Comparison of ENCODE assay signal across 8 cellular contexts in genomic region chr6:82246802-82247633, GRCh38. TPM values are rescaled to one million over a fixed set of nuclear protein-coding genes. Genes with fewer than 3 reads are reported as not detected.
DNase-seq lines count a peak whose midpoint lies in the region; ATAC-seq and TF ChIP-seq lines count a peak whose summit lies in the region.

No MANE protein-coding gene starts in this region.

- peaks cover 37% of the 10 kb centered on the region for H3K36me3 Mint-ChIP-seq in CD4-positive, alpha-beta T cell (ENCODE audit: low read depth)
- peaks cover 11 to 31% of the 10 kb centered on the region in 2 donors for H3K36me3 Mint-ChIP-seq in activated naive CD4-positive, alpha-beta T cell treated with anti-CD3 and anti-CD28 coated beads, Interleukin-2, amount 50 U/mL, for 72 hours

- peak overlapping the region; percentile 96 for H3K4me3 Mint-ChIP-seq in CD4-positive, alpha-beta T cell

- peak; percentile 70 for ATAC-seq in CD4-positive, alpha-beta T cell (ENCODE audit: poor library complexity)
- peak; percentile 21 for ATAC-seq in GM18520 (IDR thresholded peaks at IDR 0.05; ENCODE audit: unreplicated experiment)
- ATAC-seq in HG03039 (IDR thresholded peaks at IDR 0.05; ENCODE audit: unreplicated experiment) = peak; percentile 36
- peak; percentile 22 to 68 for ATAC-seq in activated naive CD4-positive, alpha-beta T cell treated with anti-CD3 and anti-CD28 coated beads, Interleukin-2, amount 50 U/mL, for 72 hours

- intact Hi-C loops in CD4-positive, alpha-beta T cell (cut with DNase I, micrococcal nuclease) = loop anchor here (2.0 to 10.0 kb wide), 5 partner anchors 492 to 1980 kb away; partner anchors contain the start of genes CEP162 (in 1 of the 2), CYB5R4 (in 1 of the 2), DOP1A (in 1 of the 2) and PGM3 (in 1 of the 2)
- intact Hi-C loops in head of caudate nucleus (cut with DNase I) = no loop called here

- CTCF ChIA-PET in CD4-positive, alpha-beta T cell (lab: Charles Lee) = interaction anchor here (2.8 kb wide), 1 partner anchor 821 kb away, joined by 9 read pairs; the partner anchor contains the start of gene DOP1A

- H3K9me3 Mint-ChIP-seq in CD4-positive, alpha-beta T cell = no peaks in the 10 kb centered on the region
- no peaks in the 10 kb centered on the region for H3K9me3 Mint-ChIP-seq in activated naive CD4-positive, alpha-beta T cell treated with anti-CD3 and anti-CD28 coated beads, Interleukin-2, amount 50 U/mL, for 72 hours

- H3K4me1 Mint-ChIP-seq in CD4-positive, alpha-beta T cell (ENCODE audit: low read depth) = peaks cover 58% of the 10 kb centered on the region

- no peaks in the 10 kb centered on the region for H3K9me3 ChIP-seq in CD4-positive, alpha-beta T cell (ENCODE audit: control insufficient read depth, low read length)

- TF ChIP-seq CTCF in CD4-positive, alpha-beta T cell (IDR thresholded peaks at IDR 0.05) = no peak

- peak in 1 of 10 experiments; percentile 13 for DNase-seq in CD4-positive, alpha-beta T cell
- DNase-seq in NCI-H2171 treated with DMSO at 0.1 percent for 48 hours (lab: John Stamatoyannopoulos, UW) (peak; percentile 31), head of caudate nucleus (peak in 34 of 42 donors; percentile 21 to 81 (median 56)), nucleus accumbens (lab: John Stamatoyannopoulos, UW) (peak in 38 of 56 donors; percentile 7 to 84 (median 68)), 8988T (no peak)
- DNase-seq in activated naive CD4-positive, alpha-beta T cell treated with anti-CD3 and anti-CD28 coated beads, Interleukin-2, amount 50 U/mL, for 72 hours (ENCODE audit: low spot score in 2 of 2) = no peak

- H3K27ac ChIP-seq in CD4-positive, alpha-beta T cell (ENCODE audit: low read depth, low read length) = peak overlapping the region; percentile 59

- H3K27me3 ChIP-seq in CD4-positive, alpha-beta T cell (ENCODE audit: control insufficient read depth, insufficient read depth, low read length) = no peaks in the 10 kb centered on the region

- peak overlapping the region; percentile 98 for H3K27ac Mint-ChIP-seq in CD4-positive, alpha-beta T cell
- peak overlapping the region; percentile 95 to 97 for H3K27ac Mint-ChIP-seq in activated naive CD4-positive, alpha-beta T cell treated with anti-CD3 and anti-CD28 coated beads, Interleukin-2, amount 50 U/mL, for 72 hours

- POLR2A ChIA-PET in CD4-positive, alpha-beta T cell (lab: Charles Lee) = interaction anchor here (0.7 to 1.7 kb wide), 5 partner anchors 8 to 1613 kb away, joined by 4 to 6 read pairs (median 5); partner anchors contain the start of genes CYB5R4, DOP1A and TENT5A

- no peaks in the 10 kb centered on the region for H3K27me3 Mint-ChIP-seq in CD4-positive, alpha-beta T cell

RNA-seq across cellular contexts. Expression of gene IBTK, which starts 0.5 kb away (rescaled TPM):
- total RNA-seq in CD4-positive, alpha-beta T cell = 10 to 100 TPM; 11.0 to 11.2 TPM
- total RNA-seq in activated naive CD4-positive, alpha-beta T cell treated with anti-CD3 and anti-CD28 coated beads, Interleukin-2, amount 50 U/mL, for 72 hours = 10 to 100 TPM; 20.8 to 25.6 TPM

Comparison
In these comparisons a context has a peak if more than half of its experiments do, and no peak if none do; other contexts are left out.
1. DNase-seq: peak in NCI-H2171 treated with DMSO at 0.1 percent for 48 hours (single experiment), head of caudate nucleus (34 of 42) and nucleus accumbens (38 of 56); none in activated naive CD4-positive, alpha-beta T cell treated with anti-CD3 and anti-CD28 coated beads, Interleukin-2, amount 50 U/mL, for 72 hours (0 of 2) and 8988T (single experiment).
2. Peak in every context shown above with its lines, with median percentiles within 50 percentile points of each other: ATAC-seq.